Comparison of ENCODE assay signal across 12 cellular contexts in the genomic region with DNA sequence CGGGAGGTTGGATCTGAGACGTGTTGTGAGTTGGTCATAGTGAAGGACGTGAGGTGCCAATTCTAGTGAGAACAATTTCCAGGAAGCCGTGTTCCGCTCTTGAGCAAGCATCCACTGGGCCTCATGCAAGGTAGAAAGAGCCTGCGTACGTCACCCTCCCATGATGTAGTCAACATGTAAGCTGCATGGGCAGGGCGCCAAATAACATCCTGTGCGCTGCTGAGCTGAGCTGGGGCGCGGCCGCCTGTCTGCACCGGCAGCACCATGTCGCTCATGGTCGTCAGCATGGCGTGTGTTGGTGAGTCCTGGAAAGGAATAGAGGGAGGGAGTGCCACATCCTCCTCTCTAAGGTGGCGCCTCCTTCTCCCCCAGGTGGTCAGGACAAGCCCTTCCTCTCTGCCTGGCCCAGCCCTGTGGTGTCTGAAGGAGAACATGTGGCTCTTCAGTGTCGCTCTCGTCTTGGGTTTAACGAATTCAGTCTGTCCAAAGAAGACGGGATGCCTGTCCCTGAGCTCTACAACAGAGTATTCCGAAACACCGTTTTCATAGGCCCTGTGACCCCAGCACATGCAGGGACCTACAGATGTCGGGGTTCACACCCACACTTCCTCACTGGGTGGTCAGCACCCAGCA. TPM values are rescaled to one million over a fixed set of nuclear protein-coding genes. Genes with fewer than 3 reads are reported as not detected.
"Had no signal": no experiment of that assay in that cellular context is flagged by ENCODE, and none has a peak within 500 bp of the region (broad histone marks: within the 10 kb centered on the region; RNA-seq: fewer than 3 reads in every experiment).

No MANE protein-coding gene starts in this region.

RNA-seq across cellular contexts. Expression of a gene that starts 16.6 kb away (rescaled TPM):
- total RNA-seq: activated CD4-positive, alpha-beta T cell treated with anti-CD3 and anti-CD28 coated beads, Interleukin-2, amount 10 ng/mL, durations not matched to agents 24 days and 14 days; activated CD8-positive, alpha-beta T cell treated with anti-CD3 and anti-CD28 coated beads for 36 hours; activated naive CD8-positive, alpha-beta T cell treated with anti-CD3 and anti-CD28 coated beads, Interleukin-2, amount 10 ng/mL, durations not matched to agents 7 days and 5 days; activated T-helper 2 cell treated with anti-CD3 and anti-CD28 coated beads, Interferon-gamma antibody, Interleukin-2, Interleukin-4, amounts not matched to agents 10 μg/mL and 5 μg/mL and 100 μg/mL, durations not matched to agents 14 hours and 24 hours and 36 hours; ascending aorta; cardiac muscle cell; chondrocyte; LHCN-M2; OCI-LY7; PC-9; Right ventricle myocardium superior; SJSA1 had no signal

RNA-seq across cellular contexts. Expression of a gene that starts 17.2 kb away (rescaled TPM):
- total RNA-seq: activated CD4-positive, alpha-beta T cell treated with anti-CD3 and anti-CD28 coated beads, Interleukin-2, amount 10 ng/mL, durations not matched to agents 24 days and 14 days; activated CD8-positive, alpha-beta T cell treated with anti-CD3 and anti-CD28 coated beads for 36 hours; activated naive CD8-positive, alpha-beta T cell treated with anti-CD3 and anti-CD28 coated beads, Interleukin-2, amount 10 ng/mL, durations not matched to agents 7 days and 5 days; activated T-helper 2 cell treated with anti-CD3 and anti-CD28 coated beads, Interferon-gamma antibody, Interleukin-2, Interleukin-4, amounts not matched to agents 10 μg/mL and 5 μg/mL and 100 μg/mL, durations not matched to agents 14 hours and 24 hours and 36 hours; ascending aorta; cardiac muscle cell; chondrocyte; LHCN-M2; OCI-LY7; PC-9; Right ventricle myocardium superior; SJSA1 had no signal

RNA-seq across cellular contexts. Expression of a gene that starts 30.1 kb away (rescaled TPM):
- total RNA-seq: activated CD4-positive, alpha-beta T cell treated with anti-CD3 and anti-CD28 coated beads, Interleukin-2, amount 10 ng/mL, durations not matched to agents 24 days and 14 days; activated T-helper 2 cell treated with anti-CD3 and anti-CD28 coated beads, Interferon-gamma antibody, Interleukin-2, Interleukin-4, amounts not matched to agents 10 μg/mL and 5 μg/mL and 100 μg/mL, durations not matched to agents 14 hours and 24 hours and 36 hours; ascending aorta; cardiac muscle cell; chondrocyte; LHCN-M2; OCI-LY7; PC-9; Right ventricle myocardium superior; SJSA1 had no signal

RNA-seq across cellular contexts. Expression of a gene that starts 46.3 kb away (rescaled TPM):
- total RNA-seq: activated CD4-positive, alpha-beta T cell treated with anti-CD3 and anti-CD28 coated beads, Interleukin-2, amount 10 ng/mL, durations not matched to agents 24 days and 14 days; activated T-helper 2 cell treated with anti-CD3 and anti-CD28 coated beads, Interferon-gamma antibody, Interleukin-2, Interleukin-4, amounts not matched to agents 10 μg/mL and 5 μg/mL and 100 μg/mL, durations not matched to agents 14 hours and 24 hours and 36 hours; ascending aorta; cardiac muscle cell; chondrocyte; LHCN-M2; OCI-LY7; PC-9; Right ventricle myocardium superior; SJSA1 had no signal

RNA-seq across cellular contexts. Expression of a gene that starts 47.9 kb away (rescaled TPM):
- total RNA-seq: activated CD4-positive, alpha-beta T cell treated with anti-CD3 and anti-CD28 coated beads, Interleukin-2, amount 10 ng/mL, durations not matched to agents 24 days and 14 days; activated CD8-positive, alpha-beta T cell treated with anti-CD3 and anti-CD28 coated beads for 36 hours; activated T-helper 2 cell treated with anti-CD3 and anti-CD28 coated beads, Interferon-gamma antibody, Interleukin-2, Interleukin-4, amounts not matched to agents 10 μg/mL and 5 μg/mL and 100 μg/mL, durations not matched to agents 14 hours and 24 hours and 36 hours; ascending aorta; cardiac muscle cell; chondrocyte; LHCN-M2; OCI-LY7; PC-9; Right ventricle myocardium superior; SJSA1 had no signal
